In genomic region chr14:28673056-28673455, GRCh38 we compare ENCODE assay signal across 21 cellular contexts.
A peak's percentile ranks its signal among the peaks of the same experiment; 100 is the strongest.
DNase-seq lines count a peak whose midpoint lies in the region; TF ChIP-seq lines count a peak whose summit lies in the region.
"Had no signal": no experiment of that assay in that cellular context is flagged by ENCODE, and none has a peak within 500 bp of the region (broad histone marks: within the 10 kb centered on the region; RNA-seq: fewer than 3 reads in every experiment).

No MANE protein-coding gene starts in this region.

- H3K9me3 ChIP-seq in testis = no peaks in the 10 kb centered on the region
- H3K9me3 ChIP-seq: BLaER1, HAP-1, MG63 had no signal

- TF ChIP-seq CTCF in epithelial cell of esophagus (IDR thresholded peaks at IDR 0.05; ENCODE audit: insufficient read depth, low read depth, low read length, missing control alignments) (no peak), testis (IDR thresholded peaks at IDR 0.05) (no peak), progenitor cell of endocrine pancreas (IDR thresholded peaks at IDR 0.05; ENCODE audit: unreplicated experiment) (no peak)

- CTCF ChIA-PET in activated naive CD4-positive, alpha-beta T cell treated with anti-CD3 and anti-CD28 coated beads for 36 hours (lab: Charles Lee) = no interaction called here

- H3K4me3 ChIP-seq in epithelial cell of esophagus (ENCODE audit: low read length) = no peak overlapping the region
- H3K4me3 ChIP-seq in testis = no peak overlapping the region
- H3K4me3 ChIP-seq: BLaER1, GM23338, HAP-1, MG63 had no signal

- H3K4me1 ChIP-seq in testis = no peaks in the 10 kb centered on the region
- H3K4me1 ChIP-seq: BLaER1 had no signal

- H3K4me3 Mint-ChIP-seq in activated naive CD4-positive, alpha-beta T cell treated with anti-CD3 and anti-CD28 coated beads for 36 hours = no peak overlapping the region
- no peak overlapping the region for H3K4me3 Mint-ChIP-seq in progenitor cell of endocrine pancreas (ENCODE audit: low read depth)
- H3K4me3 Mint-ChIP-seq: CD4-positive, alpha-beta T cell; GM23338 had no signal

- WGBS in testis, 2 donors = 52 to 72% methylated on average over 4 of the region's 4 CpGs

- H3K27ac ChIP-seq in testis = no peak overlapping the region
- H3K27ac ChIP-seq: BLaER1, HL-60 had no signal

- DNase-seq in HT1080 (ENCODE audit: low read depth) (peak; percentile 37), amniotic epithelial cell (ENCODE audit: low read depth) (peak; percentile 55), epithelial cell of esophagus (ENCODE audit: low read depth) (peak; percentile 58), testis (no peak), D341Med (ENCODE audit: low spot score) (no peak), progenitor cell of endocrine pancreas (ENCODE audit: low spot score, unreplicated experiment) (no peak)
- no peak for DNase-seq in activated naive CD4-positive, alpha-beta T cell treated with anti-CD3 and anti-CD28 coated beads for 36 hours
- DNase-seq: CD4-positive, alpha-beta T cell; COR-L47; MG63; NCI-H1417; NCI-H1694 treated with DMSO at 0.1 percent for 48 hours; NCI-H2081 treated with DMSO at 0.1 percent for 48 hours; NCI-H446; NCI-H526; OCI-M1; Right ventricle myocardium superior had no signal

- H3K36me3 Mint-ChIP-seq in activated naive CD4-positive, alpha-beta T cell treated with anti-CD3 and anti-CD28 coated beads for 36 hours (ENCODE audit: low read depth) = no peaks in the 10 kb centered on the region
- no peaks in the 10 kb centered on the region for H3K36me3 Mint-ChIP-seq in progenitor cell of endocrine pancreas (ENCODE audit: insufficient read depth)

- H3K27me3 ChIP-seq in testis = no peaks in the 10 kb centered on the region
- H3K27me3 ChIP-seq: BLaER1, MG63 had no signal

- no peaks in the 10 kb centered on the region for H3K4me1 Mint-ChIP-seq in activated naive CD4-positive, alpha-beta T cell treated with anti-CD3 and anti-CD28 coated beads for 36 hours (ENCODE audit: low read depth)
- peaks cover 2% of the 10 kb centered on the region for H3K4me1 Mint-ChIP-seq in progenitor cell of endocrine pancreas (ENCODE audit: low read depth)

- no peak overlapping the region for H3K27ac Mint-ChIP-seq in activated naive CD4-positive, alpha-beta T cell treated with anti-CD3 and anti-CD28 coated beads for 36 hours
- H3K27ac Mint-ChIP-seq in progenitor cell of endocrine pancreas = no peak overlapping the region
- H3K27ac Mint-ChIP-seq: CD4-positive, alpha-beta T cell; GM23338 had no signal

- peaks cover 6% of the 10 kb centered on the region for H3K9me3 Mint-ChIP-seq in activated naive CD4-positive, alpha-beta T cell treated with anti-CD3 and anti-CD28 coated beads for 36 hours
- no peaks in the 10 kb centered on the region for H3K9me3 Mint-ChIP-seq in progenitor cell of endocrine pancreas (ENCODE audit: low read depth)
- H3K9me3 Mint-ChIP-seq: GM23338 had no signal

- intact Hi-C loops in testis (cut with DNase I; ENCODE audit: low total_unique reads) = no loop called here
- intact Hi-C loops in activated naive CD4-positive, alpha-beta T cell treated with anti-CD3 and anti-CD28 coated beads for 36 hours (cut with micrococcal nuclease) = no loop called here

- no peaks in the 10 kb centered on the region for H3K27me3 Mint-ChIP-seq in activated naive CD4-positive, alpha-beta T cell treated with anti-CD3 and anti-CD28 coated beads for 36 hours (ENCODE audit: low read depth)
- no peaks in the 10 kb centered on the region for H3K27me3 Mint-ChIP-seq in progenitor cell of endocrine pancreas
- H3K27me3 Mint-ChIP-seq: CD4-positive, alpha-beta T cell had no signal

- no peak for TF ChIP-seq POLR2A in testis (IDR thresholded peaks at IDR 0.05)

- H3K36me3 ChIP-seq in testis (ENCODE audit: low read depth, missing control alignments) = no peaks in the 10 kb centered on the region
- H3K36me3 ChIP-seq: BLaER1, HAP-1, MG63 had no signal

Comparison
In these comparisons a context has a peak if more than half of its experiments do, and no peak if none do; other contexts are left out.
1. DNase-seq: peak in HT1080 (single experiment), amniotic epithelial cell (single experiment) and epithelial cell of esophagus (single experiment); none in testis (single experiment), activated naive CD4-positive, alpha-beta T cell treated with anti-CD3 and anti-CD28 coated beads for 36 hours (single experiment), D341Med (single experiment) and progenitor cell of endocrine pancreas (single experiment).